17 cellular contexts compared by ENCODE assay signal in the genomic region with DNA sequence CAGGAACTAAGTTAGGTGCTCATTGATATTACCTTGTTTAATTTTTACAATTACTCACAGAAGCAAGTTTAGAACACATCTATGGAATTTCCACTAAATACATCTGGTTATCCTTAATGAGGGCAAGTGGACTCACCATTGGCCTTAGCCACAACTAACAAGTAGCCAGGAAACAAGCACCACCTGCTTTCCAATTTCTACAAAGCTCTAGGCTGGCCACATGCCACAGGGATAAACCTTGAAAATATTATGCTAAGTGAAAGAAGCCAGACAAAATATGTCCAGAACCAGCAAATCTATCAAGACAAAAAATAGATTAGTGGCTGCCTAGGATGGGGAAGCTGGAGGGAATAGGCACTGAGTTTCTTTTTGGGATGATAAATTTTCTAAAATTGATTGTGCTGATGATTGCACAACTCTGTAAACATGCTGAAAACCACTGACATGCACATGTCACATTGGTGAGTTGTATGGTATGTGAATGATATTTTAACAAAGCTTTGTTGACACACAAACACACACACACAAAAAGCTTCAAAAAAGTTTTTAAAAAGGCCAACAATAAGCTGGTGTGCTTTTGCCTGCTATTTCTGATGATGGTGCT.
"Had no signal": no experiment of that assay in that cellular context is flagged by ENCODE, and none has a peak within 500 bp of the region (broad histone marks: within the 10 kb centered on the region; RNA-seq: fewer than 3 reads in every experiment).

No MANE protein-coding gene starts in this region.

- H3K27ac Mint-ChIP-seq: activated CD4-positive, alpha-beta T cell treated with anti-CD3 and anti-CD28 coated beads, Interleukin-2, amount 10 ng/mL, durations not matched to agents 7 days and 5 days; activated naive CD4-positive, alpha-beta T cell treated with anti-CD3 and anti-CD28 coated beads, Interleukin-2, amount 10 ng/mL, durations not matched to agents 7 days and 5 days; activated T-helper 17 cell treated with anti-CD3 and anti-CD28 coated beads, Interleukin-2, amount 50 U/mL, for 72 hours; natural killer cell; stimulated activated effector memory CD8-positive, alpha-beta T cell treated with anti-CD3 and anti-CD28 coated beads, Interleukin-12 subunit alpha, Interleukin-12 subunit beta, amount 100 ng/mL, for 72 hours had no signal

- H3K4me3 Mint-ChIP-seq: activated CD4-positive, alpha-beta T cell treated with anti-CD3 and anti-CD28 coated beads, Interleukin-2, amount 10 ng/mL, durations not matched to agents 7 days and 5 days; activated naive CD4-positive, alpha-beta T cell treated with anti-CD3 and anti-CD28 coated beads, Interleukin-2, amount 10 ng/mL, durations not matched to agents 7 days and 5 days; activated T-helper 17 cell treated with anti-CD3 and anti-CD28 coated beads, Interleukin-2, amount 50 U/mL, for 72 hours; natural killer cell; stimulated activated effector memory CD8-positive, alpha-beta T cell treated with anti-CD3 and anti-CD28 coated beads, Interleukin-12 subunit alpha, Interleukin-12 subunit beta, amount 100 ng/mL, for 72 hours had no signal

- H3K27ac ChIP-seq: tibial artery, vagina had no signal

- DNase-seq: activated CD4-positive, alpha-beta T cell treated with anti-CD3 and anti-CD28 coated beads, Interleukin-2, amount 10 ng/mL, durations not matched to agents 7 days and 5 days; activated CD4-positive, CD25-positive, alpha-beta regulatory T cell; activated naive CD4-positive, alpha-beta T cell treated with anti-CD3 and anti-CD28 coated beads, Interleukin-2, amount 10 ng/mL, durations not matched to agents 7 days and 5 days; activated T-cell treated with anti-CD3 and anti-CD28 coated beads for 4 hours; caudate nucleus; cortex of kidney; effector CD8-positive, alpha-beta T cell; hypothalamus; left cardiac atrium; mucosa of descending colon; natural killer cell; right cardiac atrium; tibial artery had no signal

- H3K4me1 Mint-ChIP-seq: activated CD4-positive, alpha-beta T cell treated with anti-CD3 and anti-CD28 coated beads, Interleukin-2, amount 10 ng/mL, durations not matched to agents 7 days and 5 days; activated naive CD4-positive, alpha-beta T cell treated with anti-CD3 and anti-CD28 coated beads, Interleukin-2, amount 10 ng/mL, durations not matched to agents 7 days and 5 days; activated T-helper 17 cell treated with anti-CD3 and anti-CD28 coated beads, Interleukin-2, amount 50 U/mL, for 72 hours; stimulated activated effector memory CD8-positive, alpha-beta T cell treated with anti-CD3 and anti-CD28 coated beads, Interleukin-12 subunit alpha, Interleukin-12 subunit beta, amount 100 ng/mL, for 72 hours had no signal

- H3K9me3 Mint-ChIP-seq: activated CD4-positive, alpha-beta T cell treated with anti-CD3 and anti-CD28 coated beads, Interleukin-2, amount 10 ng/mL, durations not matched to agents 7 days and 5 days; activated naive CD4-positive, alpha-beta T cell treated with anti-CD3 and anti-CD28 coated beads, Interleukin-2, amount 10 ng/mL, durations not matched to agents 7 days and 5 days; activated T-helper 17 cell treated with anti-CD3 and anti-CD28 coated beads, Interleukin-2, amount 50 U/mL, for 72 hours; natural killer cell; stimulated activated effector memory CD8-positive, alpha-beta T cell treated with anti-CD3 and anti-CD28 coated beads, Interleukin-12 subunit alpha, Interleukin-12 subunit beta, amount 100 ng/mL, for 72 hours had no signal

- H3K36me3 ChIP-seq: adrenal gland, tibial artery, vagina had no signal

- H3K36me3 Mint-ChIP-seq: activated naive CD4-positive, alpha-beta T cell treated with anti-CD3 and anti-CD28 coated beads, Interleukin-2, amount 10 ng/mL, durations not matched to agents 7 days and 5 days; natural killer cell had no signal

- H3K4me1 ChIP-seq: vagina had no signal

- ATAC-seq: activated T-helper 17 cell treated with anti-CD3 and anti-CD28 coated beads, Interleukin-2, amount 50 U/mL, for 72 hours; left cardiac atrium; mucosa of descending colon; natural killer cell; right cardiac atrium; stimulated activated effector memory CD8-positive, alpha-beta T cell treated with anti-CD3 and anti-CD28 coated beads, Interleukin-12 subunit alpha, Interleukin-12 subunit beta, amount 100 ng/mL, for 72 hours had no signal

- H3K27me3 Mint-ChIP-seq: activated CD4-positive, alpha-beta T cell treated with anti-CD3 and anti-CD28 coated beads, Interleukin-2, amount 10 ng/mL, durations not matched to agents 7 days and 5 days; activated naive CD4-positive, alpha-beta T cell treated with anti-CD3 and anti-CD28 coated beads, Interleukin-2, amount 10 ng/mL, durations not matched to agents 7 days and 5 days; activated T-helper 17 cell treated with anti-CD3 and anti-CD28 coated beads, Interleukin-2, amount 50 U/mL, for 72 hours had no signal

- H3K4me3 ChIP-seq: adrenal gland, mucosa of descending colon, tibial artery, vagina had no signal

- H3K27me3 ChIP-seq: adrenal gland, tibial artery, vagina had no signal

- H3K9me3 ChIP-seq: adrenal gland, mucosa of descending colon, tibial artery, vagina had no signal
